In genomic region chr10:60907972-60908371, GRCh38 we compare ENCODE assay signal across 9 cellular contexts. TPM values are rescaled to one million over a fixed set of nuclear protein-coding genes. Genes with fewer than 3 reads are reported as not detected.
"Had no signal": no experiment of that assay in that cellular context is flagged by ENCODE, and none has a peak within 500 bp of the region (broad histone marks: within the 10 kb centered on the region; RNA-seq: fewer than 3 reads in every experiment).

No MANE protein-coding gene starts in this region.

- H3K27me3 ChIP-seq: esophagus squamous epithelium had no signal

- ATAC-seq: activated naive CD4-positive, alpha-beta T cell treated with anti-CD3 and anti-CD28 coated beads, Interleukin-2, amount 50 U/mL, for 72 hours; naive thymus-derived CD8-positive, alpha-beta T cell; T-helper 17 cell had no signal

- H3K36me3 ChIP-seq: esophagus squamous epithelium had no signal

- H3K4me3 ChIP-seq: esophagus squamous epithelium had no signal

- H3K27ac ChIP-seq: esophagus squamous epithelium had no signal

- H3K4me3 Mint-ChIP-seq: naive thymus-derived CD8-positive, alpha-beta T cell; T-helper 17 cell had no signal

- H3K27ac Mint-ChIP-seq: activated naive CD4-positive, alpha-beta T cell treated with anti-CD3 and anti-CD28 coated beads, Interleukin-2, amount 50 U/mL, for 72 hours; naive thymus-derived CD8-positive, alpha-beta T cell; T-helper 17 cell had no signal

- DNase-seq: activated CD4-positive, alpha-beta T cell treated with anti-CD3 and anti-CD28 coated beads, Interleukin-2, amount 50 U/mL, for 1 hour; activated effector memory CD4-positive, alpha-beta T cell treated with Interleukin-2 at 50 U/mL for 16 hours; esophagus squamous epithelium; hippocampal formation; naive thymus-derived CD8-positive, alpha-beta T cell; T-helper 17 cell; trophoblast cell had no signal

RNA-seq across cellular contexts. Expression of gene RHOBTB1, which starts 36.0 kb away (rescaled TPM):
- total RNA-seq: activated CD8-positive, alpha-beta memory T cell treated with anti-CD3 and anti-CD28 coated beads for 36 hours had no signal
- polyA plus RNA-seq: naive thymus-derived CD8-positive, alpha-beta T cell had no signal
